Comparison of ENCODE assay signal across 8 cellular contexts in genomic region chr9:112750111-112750766, GRCh38.
A peak's percentile ranks its signal among the peaks of the same experiment; 100 is the strongest.
DNase-seq lines count a peak whose midpoint lies in the region; ATAC-seq lines count a peak whose summit lies in the region.

A gene with protein sequence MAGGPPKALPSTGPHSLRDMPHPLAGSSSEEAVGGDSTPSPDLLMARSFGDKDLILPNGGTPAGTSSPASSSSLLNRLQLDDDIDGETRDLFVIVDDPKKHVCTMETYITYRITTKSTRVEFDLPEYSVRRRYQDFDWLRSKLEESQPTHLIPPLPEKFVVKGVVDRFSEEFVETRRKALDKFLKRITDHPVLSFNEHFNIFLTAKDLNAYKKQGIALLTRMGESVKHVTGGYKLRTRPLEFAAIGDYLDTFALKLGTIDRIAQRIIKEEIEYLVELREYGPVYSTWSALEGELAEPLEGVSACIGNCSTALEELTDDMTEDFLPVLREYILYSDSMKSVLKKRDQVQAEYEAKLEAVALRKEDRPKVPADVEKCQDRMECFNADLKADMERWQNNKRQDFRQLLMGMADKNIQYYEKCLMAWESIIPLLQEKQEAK (plus strand): TSS chr9:112750760. CDS start chr9:112751002, 242 bp downstream.

- in situ Hi-C loops in ACHN (cut with HindIII; ENCODE audit: low pct_ligation_motif_present, low pct_unique_long_range_greater_than_20kb, low sequenced_read_pairs): no loop called here

- DNase-seq in ACHN (peak; percentile 87), NCI-H2171 treated with DMSO at 0.1 percent for 48 hours (lab: John Stamatoyannopoulos, UW) (peak; percentile 68), iris pigment epithelial cell (ENCODE audit: low read depth) (peak; percentile 87)
- peak; percentile 54 for DNase-seq in activated CD4-positive, CD25-positive, alpha-beta regulatory T cell treated with anti-CD3 and anti-CD28 coated beads, Interleukin-2, amount 50 U/mL, for 16 hours (ENCODE audit: low read depth, low spot score)
- peak; percentile 78 for DNase-seq in central memory CD4-positive, alpha-beta T cell
- peak; percentile 45 to 72 for DNase-seq in stimulated activated CD4-positive, alpha-beta T cell treated with anti-CD3 and anti-CD28 coated beads, Interleukin-12 subunit alpha, Interleukin-12 subunit beta, amount 100 ng/mL, for 24 hours (ENCODE audit: low read depth in 2 of 2)

- ATAC-seq in GM18858 (IDR thresholded peaks at IDR 0.05; ENCODE audit: unreplicated experiment) (peak; percentile 61), HG03064 (IDR thresholded peaks at IDR 0.05; ENCODE audit: low read depth, unreplicated experiment) (peak; percentile 71)

Comparison
In these comparisons a context has a peak if more than half of its experiments do, and no peak if none do; other contexts are left out.
1. Peak in every context shown above with its lines: DNase-seq and ATAC-seq.